ENCODE assay signal across 14 cellular contexts in the genomic region with DNA sequence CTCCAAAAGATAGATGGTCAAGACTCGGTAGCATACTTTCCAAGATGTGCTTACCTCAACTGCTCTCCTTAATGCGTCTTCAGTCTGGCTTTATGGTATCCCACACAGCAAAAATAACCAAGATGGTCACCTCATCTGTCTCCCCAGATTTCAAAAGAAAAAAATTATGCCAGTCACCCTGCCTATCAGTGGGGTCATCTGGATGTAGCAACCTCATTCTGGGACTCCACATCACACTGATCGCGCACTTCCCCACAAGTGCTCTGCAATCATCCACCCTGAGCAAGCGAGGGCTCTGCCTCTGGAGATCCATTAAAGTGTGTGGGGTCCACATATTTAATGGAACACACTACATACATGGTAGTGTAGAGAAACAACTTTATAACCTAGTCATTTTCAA. TPM values are rescaled to one million over a fixed set of nuclear protein-coding genes. Genes with fewer than 3 reads are reported as not detected.
DNase-seq lines count a peak whose midpoint lies in the region; ATAC-seq lines count a peak whose summit lies in the region.
"Had no signal": no experiment of that assay in that cellular context is flagged by ENCODE, and none has a peak within 500 bp of the region (broad histone marks: within the 10 kb centered on the region; RNA-seq: fewer than 3 reads in every experiment).

No MANE protein-coding gene starts in this region.

- H3K27me3 Mint-ChIP-seq in activated naive CD8-positive, alpha-beta T cell treated with anti-CD3 and anti-CD28 coated beads for 36 hours = no peaks in the 10 kb centered on the region
- H3K27me3 Mint-ChIP-seq in activated naive CD8-positive, alpha-beta T cell treated with anti-CD3 and anti-CD28 coated beads, Interleukin-2, amount 50 U/mL, for 24 hours = no peaks in the 10 kb centered on the region
- H3K27me3 Mint-ChIP-seq in T-helper 17 cell (no peaks in the 10 kb centered on the region), naive B cell (no peaks in the 10 kb centered on the region)
- H3K27me3 Mint-ChIP-seq: CD4-positive, alpha-beta T cell; IgD-negative memory B cell had no signal

- peak overlapping the region; percentile 4 for H3K27ac Mint-ChIP-seq in activated naive CD8-positive, alpha-beta T cell treated with anti-CD3 and anti-CD28 coated beads for 36 hours
- no peak overlapping the region for H3K27ac Mint-ChIP-seq in activated naive CD8-positive, alpha-beta T cell treated with anti-CD3 and anti-CD28 coated beads, Interleukin-2, amount 50 U/mL, for 24 hours
- peak overlapping the region; percentile 32 for H3K27ac Mint-ChIP-seq in T-helper 17 cell
- H3K27ac Mint-ChIP-seq in naive B cell = peak overlapping the region in 4 of 6 donors; percentile 36 to 90 (median 76)
- H3K27ac Mint-ChIP-seq: CD4-positive, alpha-beta T cell; GM23338 had no signal

- H3K9me3 Mint-ChIP-seq in activated naive CD8-positive, alpha-beta T cell treated with anti-CD3 and anti-CD28 coated beads for 36 hours = no peaks in the 10 kb centered on the region
- no peaks in the 10 kb centered on the region for H3K9me3 Mint-ChIP-seq in activated naive CD8-positive, alpha-beta T cell treated with anti-CD3 and anti-CD28 coated beads, Interleukin-2, amount 50 U/mL, for 24 hours
- H3K9me3 Mint-ChIP-seq in naive B cell = no peaks in the 10 kb centered on the region
- H3K9me3 Mint-ChIP-seq: CD4-positive, alpha-beta T cell; IgD-negative memory B cell had no signal

- ATAC-seq in activated naive CD8-positive, alpha-beta T cell treated with anti-CD3 and anti-CD28 coated beads, Interleukin-2, amount 50 U/mL, for 24 hours = no peak
- ATAC-seq in T-helper 17 cell (no peak), naive B cell (ENCODE audit: low read depth in 2 of 2) (no peak), GM21423 (IDR thresholded peaks at IDR 0.05; ENCODE audit: unreplicated experiment) (no peak)
- ATAC-seq: GM23338 had no signal

- no peaks in the 10 kb centered on the region for H3K9me3 ChIP-seq in T-helper 17 cell (ENCODE audit: control insufficient read depth, low read length, poor library complexity, severe bottlenecking)
- H3K9me3 ChIP-seq: Caco-2 had no signal

- H3K36me3 Mint-ChIP-seq in activated naive CD8-positive, alpha-beta T cell treated with anti-CD3 and anti-CD28 coated beads for 36 hours = peaks cover 13% of the 10 kb centered on the region
- H3K36me3 Mint-ChIP-seq in activated naive CD8-positive, alpha-beta T cell treated with anti-CD3 and anti-CD28 coated beads, Interleukin-2, amount 50 U/mL, for 24 hours (ENCODE audit: low read depth) = peaks cover 26% of the 10 kb centered on the region
- H3K36me3 Mint-ChIP-seq in T-helper 17 cell (ENCODE audit: low read depth) (no peaks in the 10 kb centered on the region), naive B cell (peaks cover 21 to 23% of the 10 kb centered on the region in 2 donors)

- no peak overlapping the region for H3K4me3 Mint-ChIP-seq in activated naive CD8-positive, alpha-beta T cell treated with anti-CD3 and anti-CD28 coated beads for 36 hours
- H3K4me3 Mint-ChIP-seq in activated naive CD8-positive, alpha-beta T cell treated with anti-CD3 and anti-CD28 coated beads, Interleukin-2, amount 50 U/mL, for 24 hours = no peak overlapping the region
- H3K4me3 Mint-ChIP-seq in T-helper 17 cell = no peak overlapping the region
- no peak overlapping the region for H3K4me3 Mint-ChIP-seq in naive B cell
- H3K4me3 Mint-ChIP-seq: CD4-positive, alpha-beta T cell; GM23338; IgD-negative memory B cell had no signal

- DNase-seq in activated naive CD8-positive, alpha-beta T cell treated with anti-CD3 and anti-CD28 coated beads for 36 hours = no peak
- no peak for DNase-seq in activated naive CD8-positive, alpha-beta T cell treated with anti-CD3 and anti-CD28 coated beads, Interleukin-2, amount 50 U/mL, for 24 hours
- DNase-seq in T-helper 17 cell (no peak), naive B cell (no peak), activated T-cell treated with anti-CD3 and anti-CD28 coated beads for 4 hours (no peak)
- DNase-seq: ACHN; Caco-2; CD4-positive, alpha-beta T cell; DMS79; GDM1; HCEC 1CT had no signal

- H3K4me1 Mint-ChIP-seq in activated naive CD8-positive, alpha-beta T cell treated with anti-CD3 and anti-CD28 coated beads for 36 hours = no peaks in the 10 kb centered on the region
- H3K4me1 Mint-ChIP-seq in activated naive CD8-positive, alpha-beta T cell treated with anti-CD3 and anti-CD28 coated beads, Interleukin-2, amount 50 U/mL, for 24 hours = no peaks in the 10 kb centered on the region
- H3K4me1 Mint-ChIP-seq in T-helper 17 cell = peaks cover 3% of the 10 kb centered on the region
- H3K4me1 Mint-ChIP-seq in naive B cell = peaks cover 9 to 43% (median 30%) of the 10 kb centered on the region in 3 donors
- H3K4me1 Mint-ChIP-seq: GM23338 had no signal

RNA-seq across cellular contexts. Expression of a gene that starts 42.5 kb away (rescaled TPM):
- total RNA-seq in activated naive CD8-positive, alpha-beta T cell treated with anti-CD3 and anti-CD28 coated beads for 36 hours = 10 to 100 TPM; 19.2 to 19.7 TPM
- total RNA-seq in T-helper 17 cell = 10 to 100 TPM; 22.0 to 27.0 TPM
- polyA plus RNA-seq in naive B cell (ENCODE audit: low read depth in 6 of 6) = 10 to 100 TPM; 38.5 to 88.1 (median 55.0) TPM
